Comparison of ENCODE assay signal across 1 cellular context in the genomic region with DNA sequence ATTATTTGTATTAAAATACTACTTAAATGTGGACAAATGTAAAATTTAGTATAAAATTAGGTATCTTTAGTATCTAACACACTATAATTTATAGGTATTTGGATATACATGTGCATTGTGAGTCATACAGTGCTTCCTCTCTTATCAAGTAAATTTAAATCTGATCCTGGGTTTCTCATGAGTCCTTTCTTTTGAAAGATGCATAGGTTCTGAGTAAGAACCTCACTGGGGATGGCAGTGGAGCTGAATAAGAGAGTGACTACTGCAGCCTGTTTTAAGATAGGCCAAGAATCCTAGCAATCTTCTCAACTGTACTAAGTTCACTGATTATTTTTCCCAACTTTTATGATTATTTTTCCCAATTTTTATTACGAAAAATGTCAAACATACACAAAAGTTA.
TF ChIP-seq lines count a peak whose summit lies in the region.

No MANE protein-coding gene starts in this region.

TF ChIP-seq in SK-N-SH, 30 proteins besides CTCF, POLR2A, EP300 and RAD21 (continued from another document):
- TF ChIP-seq IRF3 (IDR thresholded peaks at IDR 0.05; ENCODE audit: low read depth, low read length) (no peak), JUND (IDR thresholded peaks at IDR 0.05) (peak; percentile 48; the same call in 1 of the 2 replicates), FOXM1 (IDR thresholded peaks at IDR 0.05; ENCODE audit: low read depth) (no peak), TEAD4 (IDR thresholded peaks at IDR 0.05; ENCODE audit: borderline replicate concordance, insufficient read depth) (no peak), RXRA (IDR thresholded peaks at IDR 0.05; ENCODE audit: borderline replicate concordance, low read depth) (no peak), FOXJ3 (CRISPR knock-in tag; IDR thresholded peaks at IDR 0.05) (no peak)
- TF ChIP-seq, protein P1, sequence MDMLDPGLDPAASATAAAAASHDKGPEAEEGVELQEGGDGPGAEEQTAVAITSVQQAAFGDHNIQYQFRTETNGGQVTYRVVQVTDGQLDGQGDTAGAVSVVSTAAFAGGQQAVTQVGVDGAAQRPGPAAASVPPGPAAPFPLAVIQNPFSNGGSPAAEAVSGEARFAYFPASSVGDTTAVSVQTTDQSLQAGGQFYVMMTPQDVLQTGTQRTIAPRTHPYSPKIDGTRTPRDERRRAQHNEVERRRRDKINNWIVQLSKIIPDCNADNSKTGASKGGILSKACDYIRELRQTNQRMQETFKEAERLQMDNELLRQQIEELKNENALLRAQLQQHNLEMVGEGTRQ (IDR thresholded peaks at IDR 0.05; ENCODE audit: borderline replicate concordance, low read depth, low read length): no peak
